1 cellular context compared by ENCODE assay signal in genomic region chr15:59591372-59591771, GRCh38.
TF ChIP-seq lines count a peak whose summit lies in the region.

No MANE protein-coding gene starts in this region.

TF ChIP-seq in SK-N-SH, 30 proteins besides CTCF, POLR2A, EP300 and RAD21 (continued from another document):
- TF ChIP-seq USF2 (IDR thresholded peaks at IDR 0.05; ENCODE audit: borderline replicate concordance, low read depth, low read length) (no peak), RCOR1 (IDR thresholded peaks at IDR 0.05; ENCODE audit: low read length) (no peak)
